In the genomic region with DNA sequence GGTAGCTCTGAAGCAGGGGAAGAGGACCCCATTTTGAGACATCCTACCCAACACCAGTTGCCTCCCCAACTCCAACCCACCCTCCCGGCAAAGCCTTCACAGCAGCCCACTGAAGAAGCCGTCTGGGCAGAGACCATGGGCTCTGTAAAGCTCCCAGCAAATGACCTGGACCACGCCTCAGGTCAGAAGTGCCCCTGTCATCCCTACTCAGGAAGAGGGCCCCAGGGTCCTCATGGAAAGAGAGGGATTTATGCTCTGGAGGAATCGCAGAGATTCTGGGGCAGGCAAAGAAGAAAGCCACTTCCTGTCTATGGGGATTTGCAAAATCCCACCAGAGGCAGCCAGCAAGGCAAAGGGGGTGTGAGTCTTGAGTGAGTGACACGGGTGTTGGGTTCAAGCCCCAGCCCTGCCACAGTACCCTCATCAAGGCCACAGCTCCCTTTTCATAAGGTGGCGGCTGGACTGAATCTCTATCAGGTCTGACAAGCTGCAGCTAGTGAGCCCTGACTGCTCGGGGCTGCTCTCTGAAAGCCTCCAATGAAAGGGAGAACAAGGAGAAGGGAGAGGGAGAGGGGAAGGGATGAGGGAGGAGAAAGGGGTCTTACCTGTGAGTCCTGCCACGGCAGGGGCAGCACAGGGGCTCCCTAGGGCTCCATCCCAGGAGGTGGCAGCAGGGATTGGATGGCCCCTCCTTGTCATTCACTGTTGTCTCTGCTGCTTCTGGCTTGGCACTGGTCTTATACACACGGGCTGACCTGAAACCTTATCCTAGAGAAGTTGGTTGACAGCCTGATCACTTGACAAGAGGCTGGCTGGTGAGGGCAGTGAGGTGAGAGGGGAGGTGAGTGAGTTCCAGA, we compare ENCODE assay signal across 1 cellular context.
TF ChIP-seq lines count a peak whose summit lies in the region.

A gene with protein sequence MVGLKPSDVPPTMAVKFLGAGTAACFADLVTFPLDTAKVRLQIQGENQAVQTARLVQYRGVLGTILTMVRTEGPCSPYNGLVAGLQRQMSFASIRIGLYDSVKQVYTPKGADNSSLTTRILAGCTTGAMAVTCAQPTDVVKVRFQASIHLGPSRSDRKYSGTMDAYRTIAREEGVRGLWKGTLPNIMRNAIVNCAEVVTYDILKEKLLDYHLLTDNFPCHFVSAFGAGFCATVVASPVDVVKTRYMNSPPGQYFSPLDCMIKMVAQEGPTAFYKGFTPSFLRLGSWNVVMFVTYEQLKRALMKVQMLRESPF (minus strand): TSS at position 713 of the 857 bp plus-strand sequence. CDS start 2,043 bp downstream, outside the sequence.

TF ChIP-seq in GM12878, 131 proteins besides CTCF, POLR2A, EP300 and RAD21:
- TF ChIP-seq SRF (IDR thresholded peaks at IDR 0.05; ENCODE audit: low read depth in 2 of 2, low read length in 2 of 2) (no peak), SMAD1 (IDR thresholded peaks at IDR 0.05; ENCODE audit: low read depth, partially characterized antibody) (no peak), NRF1 (conservative IDR thresholded peaks at IDR 0.05; ENCODE audit: low read depth, low read length) (no peak), RCOR1 (conservative IDR thresholded peaks at IDR 0.05; ENCODE audit: low read depth, low read length) (no peak), EED (IDR thresholded peaks at IDR 0.05; ENCODE audit: low read depth) (no peak), CHD1 (IDR thresholded peaks at IDR 0.05; ENCODE audit: low read depth, low read length) (no peak), POLR2AphosphoS5 (IDR thresholded peaks at IDR 0.05; ENCODE audit: low read length) (no peak), PKNOX1 (IDR thresholded peaks at IDR 0.05) (0 out of 2 replicates have a peak, but pooled peaks have one; percentile 22)
